In genomic region chr3:151926956-151927355, GRCh38 we compare ENCODE assay signal across 14 cellular contexts. TPM values are rescaled to one million over a fixed set of nuclear protein-coding genes. Genes with fewer than 3 reads are reported as not detected.
DNase-seq lines count a peak whose midpoint lies in the region; ATAC-seq and TF ChIP-seq lines count a peak whose summit lies in the region.
"Had no signal": no experiment of that assay in that cellular context is flagged by ENCODE, and none has a peak within 500 bp of the region (broad histone marks: within the 10 kb centered on the region; RNA-seq: fewer than 3 reads in every experiment).

No MANE protein-coding gene starts in this region.

- peak overlapping the region; percentile 47 to 57 for H3K27ac ChIP-seq in tibial artery
- H3K27ac ChIP-seq: Peyer's patch, WERI-Rb-1 had no signal

- peak overlapping the region; percentile 46 for H3K9ac ChIP-seq in adipocyte (ENCODE audit: low read length)

- no peak overlapping the region for H3K27ac Mint-ChIP-seq in progenitor cell of endocrine pancreas
- H3K27ac Mint-ChIP-seq in naive thymus-derived CD8-positive, alpha-beta T cell: no peak overlapping the region
- H3K27ac Mint-ChIP-seq: activated naive CD8-positive, alpha-beta T cell treated with anti-CD3 and anti-CD28 coated beads, Interleukin-2, amount 10 ng/mL, durations not matched to agents 7 days and 5 days had no signal

- H3K9me3 ChIP-seq in adipocyte (ENCODE audit: control insufficient read depth, low read length) (no peaks in the 10 kb centered on the region), tibial artery (no peaks in the 10 kb centered on the region)
- H3K9me3 ChIP-seq: Peyer's patch had no signal

- H3K4me3 Mint-ChIP-seq in progenitor cell of endocrine pancreas (ENCODE audit: low read depth): no peak overlapping the region
- H3K4me3 Mint-ChIP-seq in naive thymus-derived CD8-positive, alpha-beta T cell: no peak overlapping the region
- H3K4me3 Mint-ChIP-seq: activated naive CD8-positive, alpha-beta T cell treated with anti-CD3 and anti-CD28 coated beads, Interleukin-2, amount 10 ng/mL, durations not matched to agents 7 days and 5 days had no signal

- no peaks in the 10 kb centered on the region for H3K36me3 Mint-ChIP-seq in progenitor cell of endocrine pancreas (ENCODE audit: insufficient read depth)
- no peaks in the 10 kb centered on the region for H3K36me3 Mint-ChIP-seq in naive thymus-derived CD8-positive, alpha-beta T cell
- H3K36me3 Mint-ChIP-seq: activated naive CD8-positive, alpha-beta T cell treated with anti-CD3 and anti-CD28 coated beads, Interleukin-2, amount 10 ng/mL, durations not matched to agents 7 days and 5 days had no signal

- TF ChIP-seq CTCF in fibroblast of the aortic adventitia (IDR thresholded peaks at IDR 0.05; ENCODE audit: insufficient read depth, low read length) (no peak), tibial artery (IDR thresholded peaks at IDR 0.05) (no peak), progenitor cell of endocrine pancreas (IDR thresholded peaks at IDR 0.05; ENCODE audit: unreplicated experiment) (no peak)

- no peaks in the 10 kb centered on the region for H3K27me3 Mint-ChIP-seq in progenitor cell of endocrine pancreas
- H3K27me3 Mint-ChIP-seq in naive thymus-derived CD8-positive, alpha-beta T cell: no peaks in the 10 kb centered on the region

- no peaks in the 10 kb centered on the region for H3K4me1 Mint-ChIP-seq in progenitor cell of endocrine pancreas (ENCODE audit: low read depth)
- no peaks in the 10 kb centered on the region for H3K4me1 Mint-ChIP-seq in naive thymus-derived CD8-positive, alpha-beta T cell

- H3K27me3 ChIP-seq in adipocyte (replicated peaks; ENCODE audit: control insufficient read depth, insufficient read depth, low read length) (no peaks in the 10 kb centered on the region), tibial artery (no peaks in the 10 kb centered on the region)
- H3K27me3 ChIP-seq: Peyer's patch had no signal

- ATAC-seq in naive thymus-derived CD8-positive, alpha-beta T cell: no peak

- POLR2A ChIA-PET in naive thymus-derived CD8-positive, alpha-beta T cell (lab: Charles Lee): no interaction called here

- intact Hi-C loops in tibial artery (cut with DNase I; ENCODE audit: low total_unique reads): no loop called here

- H3K36me3 ChIP-seq in adipocyte (ENCODE audit: control insufficient read depth, insufficient read depth, low read length, severe bottlenecking) (no peaks in the 10 kb centered on the region), tibial artery (no peaks in the 10 kb centered on the region)
- H3K36me3 ChIP-seq: Peyer's patch, WERI-Rb-1 had no signal

- H3K9me3 Mint-ChIP-seq in progenitor cell of endocrine pancreas (ENCODE audit: low read depth): no peaks in the 10 kb centered on the region
- H3K9me3 Mint-ChIP-seq in naive thymus-derived CD8-positive, alpha-beta T cell: peaks cover 0 to 2% (median 0%) of the 10 kb centered on the region in 9 donors
- H3K9me3 Mint-ChIP-seq: activated naive CD8-positive, alpha-beta T cell treated with anti-CD3 and anti-CD28 coated beads, Interleukin-2, amount 10 ng/mL, durations not matched to agents 7 days and 5 days had no signal

- H3K4me1 ChIP-seq in adipocyte (ENCODE audit: control insufficient read depth, insufficient read depth, low read length) (peaks cover 54% of the 10 kb centered on the region), tibial artery (peaks cover 0 to 18% (median 1%) of the 10 kb centered on the region in 4 donors)
- H3K4me1 ChIP-seq: Peyer's patch had no signal

- DNase-seq in HCEC 1CT (peak; percentile 62), adipocyte (ENCODE audit: low read depth) (peak; percentile 80), fibroblast of the aortic adventitia (ENCODE audit: low read depth) (peak; percentile 87), tibial artery (no peak), progenitor cell of endocrine pancreas (ENCODE audit: low spot score, unreplicated experiment) (no peak), NCI-H2107 (lab: John Stamatoyannopoulos, UW) (no peak), cortex of kidney (lab: John Stamatoyannopoulos, UW) (no peak)
- DNase-seq in naive thymus-derived CD8-positive, alpha-beta T cell: no peak
- DNase-seq: activated CD8-positive, alpha-beta memory T cell treated with anti-CD3 and anti-CD28 coated beads, Interleukin-2, amount 50 U/mL, for 48 hours; activated naive CD8-positive, alpha-beta T cell treated with anti-CD3 and anti-CD28 coated beads, Interleukin-2, amount 10 ng/mL, durations not matched to agents 7 days and 5 days; DMS 273 treated with DMSO at 0.1 percent for 48 hours; NCI-H2227 treated with DMSO at 0.1 percent for 48 hours; Peyer's patch; WERI-Rb-1 had no signal

- H3K4me3 ChIP-seq in adipocyte (ENCODE audit: low read length) (peak overlapping the region; percentile 67), fibroblast of the aortic adventitia (ENCODE audit: low read depth, low read length) (peak overlapping the region; percentile 11), tibial artery (no peak overlapping the region)
- H3K4me3 ChIP-seq: Peyer's patch had no signal

RNA-seq across cellular contexts. Expression of gene SUCNR1, which starts 53.5 kb away (rescaled TPM):
- 0.25 and 4.5 TPM in 2 replicates for total RNA-seq in fibroblast of the aortic adventitia (ENCODE audit: low replicate concordance)
- total RNA-seq in progenitor cell of endocrine pancreas: 0.07 and 0.16 TPM in 2 replicates
- total RNA-seq in naive thymus-derived CD8-positive, alpha-beta T cell: not detected
- polyA plus RNA-seq in naive thymus-derived CD8-positive, alpha-beta T cell: not detected

Comparison
In these comparisons a context has a peak if more than half of its experiments do, and no peak if none do; other contexts are left out.
1. DNase-seq: peak in HCEC 1CT (single experiment), adipocyte (single experiment) and fibroblast of the aortic adventitia (single experiment); none in tibial artery (0 of 2), progenitor cell of endocrine pancreas (single experiment), NCI-H2107 (single experiment), cortex of kidney (single experiment) and naive thymus-derived CD8-positive, alpha-beta T cell (0 of 10).
2. H3K4me3 ChIP-seq: peak in adipocyte (single experiment) and fibroblast of the aortic adventitia (single experiment); none in tibial artery (0 of 2).